8 cellular contexts compared by ENCODE assay signal in the genomic region with DNA sequence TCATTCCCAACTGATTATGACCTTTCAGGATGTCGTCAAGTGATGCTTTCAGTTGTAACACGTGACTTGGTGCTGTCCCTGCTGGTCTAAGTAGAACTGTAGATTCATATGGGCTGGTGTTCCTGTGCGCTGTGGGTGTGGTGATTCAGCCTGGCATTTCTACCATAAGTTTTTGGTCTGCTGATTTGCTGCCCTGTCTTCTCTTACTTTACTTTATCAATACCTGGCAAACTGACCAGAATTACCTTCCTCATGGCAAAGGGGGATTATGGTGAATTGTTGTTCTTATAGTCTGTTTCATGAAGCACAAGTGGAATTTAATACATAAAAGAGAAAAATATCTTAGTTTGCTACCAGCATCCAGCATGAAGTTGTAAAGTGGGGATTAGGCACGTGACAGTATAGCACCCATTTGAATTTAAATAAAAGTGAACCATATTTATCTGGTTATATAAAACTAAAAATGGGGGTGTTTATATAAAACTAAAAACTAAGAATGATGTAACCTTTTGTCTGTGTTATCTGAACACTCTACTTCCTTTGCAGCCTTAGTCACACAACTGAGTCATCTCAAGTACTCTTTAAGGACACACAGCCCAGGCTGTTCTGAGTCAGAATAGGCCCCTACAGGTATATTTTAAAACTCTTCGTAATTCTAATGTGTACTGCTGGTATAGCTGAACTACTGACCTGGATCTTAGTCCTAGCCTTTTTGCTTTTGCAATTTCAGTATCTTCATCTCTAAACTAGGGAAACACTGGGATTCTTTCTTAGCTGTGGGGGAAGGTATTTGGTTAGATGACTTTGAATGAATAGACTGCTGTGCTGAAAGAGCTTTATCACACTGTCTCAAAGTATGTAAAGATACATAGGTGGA. TPM values are rescaled to one million over a fixed set of nuclear protein-coding genes. Genes with fewer than 3 reads are reported as not detected.
DNase-seq lines count a peak whose midpoint lies in the region; ATAC-seq and TF ChIP-seq lines count a peak whose summit lies in the region.

No MANE protein-coding gene starts in this region.

- no peak overlapping the region for H3K23ac ChIP-seq in neuronal stem cell (ENCODE audit: low read depth, low read length, poor library complexity)

- H3K14ac ChIP-seq in neuronal stem cell (ENCODE audit: low read length) = no peak overlapping the region

- no CpG with 5 or more reads among the region's 5 CpGs for WGBS in neuronal stem cell (ENCODE audit: extremely low coverage in 2 of 2, insufficient read length in 2 of 2, insufficient replicate concordance in 1 of 2), 2 donors

- H2BK5ac ChIP-seq in neuronal stem cell (ENCODE audit: low read length) = no peak overlapping the region

- H2AFZ ChIP-seq in neuronal stem cell (ENCODE audit: low read length) = no peak overlapping the region

- no peaks in the 10 kb centered on the region for H3K9me3 Mint-ChIP-seq in brain
- H3K9me3 Mint-ChIP-seq in stimulated activated naive CD8-positive, alpha-beta T cell treated with anti-CD3 and anti-CD28 coated beads, Interleukin-15, amount 100 ng/mL, for 72 hours = no peaks in the 10 kb centered on the region

- in situ Hi-C loops in SK-MEL-5 (cut with HindIII; ENCODE audit: low pct_unique_long_range_greater_than_20kb, low sequenced_read_pairs) = no loop called here

- H3K27me3 Mint-ChIP-seq in brain = no peaks in the 10 kb centered on the region
- H3K27me3 Mint-ChIP-seq in stimulated activated naive CD8-positive, alpha-beta T cell treated with anti-CD3 and anti-CD28 coated beads, Interleukin-15, amount 100 ng/mL, for 72 hours = no peaks in the 10 kb centered on the region

- peak overlapping the region in 4 of 5 experiments; percentile 35 to 63 (median 48) for H3K27ac Mint-ChIP-seq in brain
- H3K27ac Mint-ChIP-seq in stimulated activated naive CD8-positive, alpha-beta T cell treated with anti-CD3 and anti-CD28 coated beads, Interleukin-15, amount 100 ng/mL, for 72 hours = peak overlapping the region; percentile 100

- H2BK15ac ChIP-seq in neuronal stem cell (ENCODE audit: low read length) = no peak overlapping the region

- H3K79me1 ChIP-seq in neuronal stem cell (ENCODE audit: low read depth, low read length) = no peaks in the 10 kb centered on the region

- H3K4me2 ChIP-seq in neuronal stem cell (ENCODE audit: insufficient read depth, low read length, poor library complexity, severe bottlenecking) = no peak overlapping the region

- H3K9me3 ChIP-seq in neuronal stem cell (replicated peaks in 1 of 2; ENCODE audit: control insufficient read depth in 2 of 2, insufficient read depth in 1 of 2, low read depth in 1 of 2, low read length in 2 of 2) = peaks cover 0 to 3% of the 10 kb centered on the region in 2 donors

- peaks cover 13% of the 10 kb centered on the region for H3K4me1 Mint-ChIP-seq in brain
- H3K4me1 Mint-ChIP-seq in stimulated activated naive CD8-positive, alpha-beta T cell treated with anti-CD3 and anti-CD28 coated beads, Interleukin-15, amount 100 ng/mL, for 72 hours = peaks cover 36% of the 10 kb centered on the region

- H3K36me3 ChIP-seq in neuronal stem cell (replicated peaks in 1 of 2; ENCODE audit: control insufficient read depth in 2 of 2, insufficient read depth in 2 of 2, low read length in 2 of 2) = peaks cover 25 to 98% of the 10 kb centered on the region in 2 donors

- H3K4ac ChIP-seq in neuronal stem cell (ENCODE audit: low read length) = no peak overlapping the region

- H3K4me1 ChIP-seq in neuronal stem cell (ENCODE audit: control insufficient read depth in 2 of 2, insufficient read depth in 1 of 2, low read depth in 1 of 2, low read length in 2 of 2) = no peaks in the 10 kb centered on the region

- H2BK120ac ChIP-seq in neuronal stem cell (ENCODE audit: low read depth, low read length) = no peak overlapping the region

- H3K4me3 ChIP-seq in neuronal stem cell (ENCODE audit: low read length in 2 of 2) = no peak overlapping the region

- TF ChIP-seq CTCF in brain (conservative IDR thresholded peaks at IDR 0.05) = no peak

- no peak overlapping the region for H2AK5ac ChIP-seq in neuronal stem cell (ENCODE audit: low read depth, low read length)

- H2BK12ac ChIP-seq in neuronal stem cell (ENCODE audit: low read length) = no peak overlapping the region

- H3K4me3 Mint-ChIP-seq in brain = no peak overlapping the region
- H3K4me3 Mint-ChIP-seq in stimulated activated naive CD8-positive, alpha-beta T cell treated with anti-CD3 and anti-CD28 coated beads, Interleukin-15, amount 100 ng/mL, for 72 hours = peak overlapping the region; percentile 70 to 81

- H4K8ac ChIP-seq in neuronal stem cell (ENCODE audit: low read depth, low read length) = no peak overlapping the region

- H3K27me3 ChIP-seq in neuronal stem cell (ENCODE audit: control insufficient read depth in 3 of 3, insufficient read depth in 3 of 3, low read depth in 1 of 3, low read length in 3 of 3) = no peaks in the 10 kb centered on the region

- H4K91ac ChIP-seq in neuronal stem cell (ENCODE audit: low read depth, low read length, poor library complexity) = no peak overlapping the region

- H3K36me3 Mint-ChIP-seq in brain = peaks cover 92% of the 10 kb centered on the region

- no peak overlapping the region for H3K27ac ChIP-seq in neuronal stem cell (replicated peaks; ENCODE audit: low read length)

- no peak overlapping the region for H3K18ac ChIP-seq in neuronal stem cell (ENCODE audit: low read length)

- ATAC-seq in GM18499 (IDR thresholded peaks at IDR 0.05; ENCODE audit: insufficient read depth, unreplicated experiment) = peak; percentile 92
- peak; percentile 92 for ATAC-seq in HG02759 (IDR thresholded peaks at IDR 0.05; ENCODE audit: unreplicated experiment)
- peak; percentile 99 for ATAC-seq in stimulated activated naive CD8-positive, alpha-beta T cell treated with anti-CD3 and anti-CD28 coated beads, Interleukin-15, amount 100 ng/mL, for 72 hours

- peak; percentile 78 for DNase-seq in SK-MEL-5 (ENCODE audit: low read depth, low spot score)
- peak; percentile 29 to 95 for DNase-seq in lung microvascular endothelial cell (ENCODE audit: low read depth in 2 of 2)
- DNase-seq in stimulated activated naive CD8-positive, alpha-beta T cell treated with anti-CD3 and anti-CD28 coated beads, Interleukin-15, amount 100 ng/mL, for 72 hours = peak; percentile 60 to 75
- no peak for DNase-seq in SK-N-DZ (ENCODE audit: low spot score)
- DNase-seq in neuronal stem cell (ENCODE audit: low spot score) = no peak

- H3K9ac ChIP-seq in neuronal stem cell (ENCODE audit: low read depth, low read length, poor library complexity) = no peak overlapping the region

RNA-seq across cellular contexts. Expression of a gene that starts 28.3 kb away (rescaled TPM):
- total RNA-seq in SK-MEL-5 (2014; rRNA removed; shearing (Covaris generic)) = 24.4 and 43.7 TPM in 2 replicates
- polyA plus RNA-seq in SK-MEL-5 (2015; cell fraction: cytosol; rRNA removed) = 39.1 and 55.9 TPM in 2 replicates
- polyA plus RNA-seq in SK-MEL-5 (2015; cell fraction: nucleus; rRNA removed) = 64.7 and 76.9 TPM in 2 replicates
- polyA plus RNA-seq in brain (ENCODE audit: insufficient read depth, low read depth, low replicate concordance) = 35.8 TPM
- 35.1 and 36.2 TPM in 2 replicates for total RNA-seq in lung microvascular endothelial cell
- polyA plus RNA-seq in SK-N-DZ (2014; cell fraction: cytosol; rRNA removed) = 62.0 and 65.7 TPM in 2 replicates
- polyA plus RNA-seq in SK-N-DZ (2014; cell fraction: nucleus; rRNA removed) = 59.9 and 74.4 TPM in 2 replicates
- polyA plus RNA-seq in neuronal stem cell (2013, experiment 1 of 2) = 25.3 TPM
- 25.3 TPM for polyA plus RNA-seq in neuronal stem cell (2013, experiment 2 of 2)

RNA-seq across cellular contexts. Expression of a gene that starts 28.4 kb away (rescaled TPM):
- 38.6 and 40.7 TPM in 2 replicates for total RNA-seq in SK-MEL-5 (2014; rRNA removed; shearing (Covaris generic))
- 32.0 and 36.4 TPM in 2 replicates for polyA plus RNA-seq in SK-MEL-5 (2015; cell fraction: cytosol; rRNA removed)
- 31.5 and 58.8 TPM in 2 replicates for polyA plus RNA-seq in SK-MEL-5 (2015; cell fraction: nucleus; rRNA removed)
- polyA plus RNA-seq in brain (ENCODE audit: insufficient read depth, low read depth, low replicate concordance) = 55.9 TPM
- total RNA-seq in lung microvascular endothelial cell = 14.2 and 15.3 TPM in 2 replicates
- polyA plus RNA-seq in SK-N-DZ (2014; cell fraction: cytosol; rRNA removed) = 36.5 and 41.5 TPM in 2 replicates
- polyA plus RNA-seq in SK-N-DZ (2014; cell fraction: nucleus; rRNA removed) = 47.8 and 51.5 TPM in 2 replicates
- 39.8 TPM for polyA plus RNA-seq in neuronal stem cell (2013, experiment 1 of 2)
- polyA plus RNA-seq in neuronal stem cell (2013, experiment 2 of 2) = 40.3 TPM

Comparison
In these comparisons a context has a peak if more than half of its experiments do, and no peak if none do; other contexts are left out.
1. DNase-seq: peak in SK-MEL-5 (single experiment), lung microvascular endothelial cell (2 of 2) and stimulated activated naive CD8-positive, alpha-beta T cell treated with anti-CD3 and anti-CD28 coated beads, Interleukin-15, amount 100 ng/mL, for 72 hours (2 of 2); none in SK-N-DZ (single experiment) and neuronal stem cell (single experiment).
2. H3K4me3 Mint-ChIP-seq: peak in stimulated activated naive CD8-positive, alpha-beta T cell treated with anti-CD3 and anti-CD28 coated beads, Interleukin-15, amount 100 ng/mL, for 72 hours (2 of 2); none in brain (0 of 5).
3. Peak in every context shown above with its lines, with median percentiles within 50 percentile points of each other: ATAC-seq.